13 cellular contexts compared by ENCODE assay signal in genomic region chr1:110347182-110347893, GRCh38. TPM values are rescaled to one million over a fixed set of nuclear protein-coding genes. Genes with fewer than 3 reads are reported as not detected.
A peak's percentile ranks its signal among the peaks of the same experiment; 100 is the strongest.
DNase-seq lines count a peak whose midpoint lies in the region; ATAC-seq and TF ChIP-seq lines count a peak whose summit lies in the region.
"Had no signal": no experiment of that assay in that cellular context is flagged by ENCODE, and none has a peak within 500 bp of the region (broad histone marks: within the 10 kb centered on the region; RNA-seq: fewer than 3 reads in every experiment).

No MANE protein-coding gene starts in this region.

- H3K9ac ChIP-seq in fibroblast of lung (ENCODE audit: insufficient read depth, low read length) = no peak overlapping the region

- no peak overlapping the region for H2AFZ ChIP-seq in fibroblast of lung (ENCODE audit: low read length)

- TF ChIP-seq CTCF in left ventricle myocardium inferior (IDR thresholded peaks at IDR 0.05; ENCODE audit: borderline replicate concordance) (no peak), fibroblast of lung (conservative IDR thresholded peaks at IDR 0.05 in 1 of 2, IDR thresholded peaks at IDR 0.05 in 1 of 2; ENCODE audit: low read depth in 1 of 2, low read length in 2 of 2) (no peak), body of pancreas (IDR thresholded peaks at IDR 0.05) (no peak)

- H3K9me3 ChIP-seq in left ventricle myocardium inferior (replicated peaks) (no peaks in the 10 kb centered on the region), fibroblast of lung (ENCODE audit: control insufficient read depth, insufficient read depth, low read depth, low read length) (no peaks in the 10 kb centered on the region), body of pancreas (no peaks in the 10 kb centered on the region)

- H3K27ac ChIP-seq in left ventricle myocardium inferior (replicated peaks) = peak overlapping the region; percentile 7
- H3K27ac ChIP-seq in fibroblast of lung (ENCODE audit: insufficient read depth, low read length) = no peak overlapping the region
- H3K27ac ChIP-seq in body of pancreas = no peak overlapping the region

- H3K36me3 ChIP-seq in left ventricle myocardium inferior (peaks cover 18% of the 10 kb centered on the region), fibroblast of lung (ENCODE audit: control insufficient read depth, insufficient read depth, low read length) (peaks cover 6% of the 10 kb centered on the region), body of pancreas (replicated peaks in 1 of 2; ENCODE audit: insufficient read depth in 1 of 2, low read depth in 2 of 2) (no peaks in the 10 kb centered on the region)

- peaks cover 2% of the 10 kb centered on the region for H4K20me1 ChIP-seq in fibroblast of lung (ENCODE audit: control insufficient read depth, extremely low read depth, insufficient read depth, low read length)

- peaks cover 94% of the 10 kb centered on the region for H3K79me2 ChIP-seq in fibroblast of lung (ENCODE audit: control insufficient read depth, insufficient read depth, low read length)

- H3K9me3 Mint-ChIP-seq in stimulated activated memory B cell treated with anti-CD40 and anti-IgM and Interleukin-4, amounts not matched to agents 10 μg/mL and 1 μg/mL and 100 μg/mL, for 72 hours = no peaks in the 10 kb centered on the region
- H3K9me3 Mint-ChIP-seq: activated naive CD4-positive, alpha-beta T cell treated with anti-CD3 and anti-CD28 coated beads, Interleukin-2, amount 10 ng/mL, durations not matched to agents 7 days and 5 days; naive B cell had no signal

- TF ChIP-seq POLR2A in body of pancreas (IDR thresholded peaks at IDR 0.05) = no peak

- peak overlapping the region; percentile 83 for H3K27ac Mint-ChIP-seq in stimulated activated memory B cell treated with anti-CD40 and anti-IgM and Interleukin-4, amounts not matched to agents 10 μg/mL and 1 μg/mL and 100 μg/mL, for 72 hours

- ATAC-seq in stimulated activated memory B cell treated with anti-CD40 and anti-IgM and Interleukin-4, amounts not matched to agents 10 μg/mL and 1 μg/mL and 100 μg/mL, for 72 hours = peak; percentile 83
- no peak for ATAC-seq in GM18520 (IDR thresholded peaks at IDR 0.05; ENCODE audit: unreplicated experiment)
- no peak for ATAC-seq in body of pancreas
- ATAC-seq: activated CD4-positive, CD25-positive, alpha-beta regulatory T cell treated with anti-CD3 and anti-CD28 coated beads, Interleukin-2, amount 50 U/mL, for 24 hours had no signal

- 78 to 79% methylated on average over 14 of the region's 14 CpGs for WGBS in body of pancreas, 2 donors

- H3K4me1 Mint-ChIP-seq in stimulated activated memory B cell treated with anti-CD40 and anti-IgM and Interleukin-4, amounts not matched to agents 10 μg/mL and 1 μg/mL and 100 μg/mL, for 72 hours = peaks cover 86% of the 10 kb centered on the region

- intact Hi-C loops in left ventricle myocardium inferior (cut with micrococcal nuclease) = loop anchor here (5.0 kb wide), 1 partner anchor 55 kb away; no protein-coding TSS in a partner anchor
- intact Hi-C loops in cardiac septum (cut with DNase I) = no loop called here
- intact Hi-C loops in body of pancreas (cut with DNase I) = no loop called here

- H3K36me3 Mint-ChIP-seq in stimulated activated memory B cell treated with anti-CD40 and anti-IgM and Interleukin-4, amounts not matched to agents 10 μg/mL and 1 μg/mL and 100 μg/mL, for 72 hours = peaks cover 63% of the 10 kb centered on the region

- H3K4me2 ChIP-seq in fibroblast of lung (ENCODE audit: extremely low read depth, insufficient read depth, low read length) = peak overlapping the region; percentile 75

- H3K4me1 ChIP-seq in left ventricle myocardium inferior (peaks cover 94% of the 10 kb centered on the region), fibroblast of lung (ENCODE audit: control insufficient read depth, extremely low read depth, insufficient read depth, low read length) (peaks cover 17% of the 10 kb centered on the region), body of pancreas (peaks cover 74% of the 10 kb centered on the region)

- H3K4me3 ChIP-seq in left ventricle myocardium inferior = no peak overlapping the region
- H3K4me3 ChIP-seq in fibroblast of lung (replicated peaks in 1 of 4; ENCODE audit: control extremely low read depth in 1 of 4, insufficient read depth in 1 of 4, low read depth in 3 of 4, low read length in 4 of 4) = no peak overlapping the region
- no peak overlapping the region for H3K4me3 ChIP-seq in body of pancreas

- H3K27me3 ChIP-seq in left ventricle myocardium inferior (ENCODE audit: low read depth) (no peaks in the 10 kb centered on the region), fibroblast of lung (ENCODE audit: control insufficient read depth, insufficient read depth, low read length) (no peaks in the 10 kb centered on the region), body of pancreas (no peaks in the 10 kb centered on the region)

- H3K27me3 Mint-ChIP-seq in stimulated activated memory B cell treated with anti-CD40 and anti-IgM and Interleukin-4, amounts not matched to agents 10 μg/mL and 1 μg/mL and 100 μg/mL, for 72 hours = no peaks in the 10 kb centered on the region
- H3K27me3 Mint-ChIP-seq: activated naive CD4-positive, alpha-beta T cell treated with anti-CD3 and anti-CD28 coated beads, Interleukin-2, amount 10 ng/mL, durations not matched to agents 7 days and 5 days; naive B cell had no signal

- DNase-seq in left ventricle myocardium inferior (no peak), cardiac septum (ENCODE audit: low spot score) (no peak), NCI-H2227 treated with DMSO at 0.1 percent for 48 hours (lab: John Stamatoyannopoulos, UW) (peak; percentile 43), fibroblast of lung (ENCODE audit: low read depth in 2 of 2) (no peak), activated gamma-delta T cell treated with Interleukin-2 at 50 U/mL for 16 hours (no peak), body of pancreas (no peak)
- DNase-seq: activated naive CD4-positive, alpha-beta T cell treated with anti-CD3 and anti-CD28 coated beads, Interleukin-2, amount 10 ng/mL, durations not matched to agents 7 days and 5 days; effector memory CD4-positive, alpha-beta T cell; naive B cell; NCI-H2081 treated with DMSO at 0.1 percent for 48 hours had no signal

- H3K4me3 Mint-ChIP-seq in stimulated activated memory B cell treated with anti-CD40 and anti-IgM and Interleukin-4, amounts not matched to agents 10 μg/mL and 1 μg/mL and 100 μg/mL, for 72 hours = peak overlapping the region; percentile 72

RNA-seq across cellular contexts. Expression of gene RBM15, which starts 8.2 kb away (rescaled TPM):
- 12.6 TPM for total RNA-seq in left ventricle myocardium inferior
- total RNA-seq in cardiac septum = 22.7 TPM
- 25.9 and 26.5 TPM in 2 replicates for total RNA-seq in fibroblast of lung
- 8.4 and 10.7 TPM in 2 replicates for polyA plus RNA-seq in fibroblast of lung
- 4.1 and 4.2 TPM in 2 replicates for polyA plus RNA-seq in fibroblast of lung (2012)
- 40.5 and 54.2 TPM in 2 replicates for polyA minus RNA-seq in fibroblast of lung (ENCODE audit: low replicate concordance)
- total RNA-seq in body of pancreas = 10 to 100 TPM; 21.4 to 25.9 TPM

RNA-seq across cellular contexts. Expression of gene SLC16A4, which starts 43.5 kb away (rescaled TPM):
- total RNA-seq in left ventricle myocardium inferior = 3.3 TPM
- 2.3 TPM for total RNA-seq in cardiac septum
- 42.6 and 64.4 TPM in 2 replicates for total RNA-seq in fibroblast of lung
- polyA plus RNA-seq in fibroblast of lung = 32.8 and 91.9 TPM in 2 replicates
- 15.5 and 40.3 TPM in 2 replicates for polyA plus RNA-seq in fibroblast of lung (2012)
- 16.4 and 30.2 TPM in 2 replicates for polyA minus RNA-seq in fibroblast of lung (ENCODE audit: low replicate concordance)
- total RNA-seq in body of pancreas = 1 to 10 TPM; 3.6 TPM
